Comparison of ENCODE assay signal across 33 cellular contexts in genomic region chr11:107998761-107999160, GRCh38.
"Had no signal": no experiment of that assay in that cellular context is flagged by ENCODE, and none has a peak within 500 bp of the region (broad histone marks: within the 10 kb centered on the region; RNA-seq: fewer than 3 reads in every experiment).

No MANE protein-coding gene starts in this region.

- H3K36me3 ChIP-seq: cardiac muscle cell, Peyer's patch, SJSA1 had no signal

- H3K4me3 Mint-ChIP-seq: activated CD4-positive, alpha-beta T cell treated with anti-CD3 and anti-CD28 coated beads, Interleukin-2, amount 10 ng/mL, durations not matched to agents 7 days and 5 days; activated CD8-positive, alpha-beta T cell treated with anti-CD3 and anti-CD28 coated beads, Interleukin-2, amount 10 ng/mL, durations not matched to agents 7 days and 5 days; activated naive CD4-positive, alpha-beta T cell treated with anti-CD3 and anti-CD28 coated beads, Interleukin-2, amount 50 U/mL, for 24 hours; activated naive CD8-positive, alpha-beta T cell treated with anti-CD3 and anti-CD28 coated beads, Interleukin-2, amount 10 ng/mL, durations not matched to agents 7 days and 5 days; activated T-cell treated with anti-CD3 and anti-CD28 coated beads, Interleukin-2, amount 50 U/mL, for 24 hours; brain; central memory CD8-positive, alpha-beta T cell; T-helper 1 cell treated with Interleukin-12 subunit alpha and Interleukin-12 subunit beta and Interleukin-4 antibody, amounts not matched to agents 30 μg/mL and 1 μg/mL, for 36 hours; T-helper 2 cell treated with Interferon-gamma antibody and Interleukin-4, amounts not matched to agents 5 μg/mL and 100 μg/mL, for 36 hours had no signal

- H3K4me3 ChIP-seq: cardiac muscle cell, Peyer's patch, SJSA1 had no signal

- H3K4me1 Mint-ChIP-seq: activated CD4-positive, alpha-beta T cell treated with anti-CD3 and anti-CD28 coated beads, Interleukin-2, amount 10 ng/mL, durations not matched to agents 7 days and 5 days; activated naive CD8-positive, alpha-beta T cell treated with anti-CD3 and anti-CD28 coated beads, Interleukin-2, amount 10 ng/mL, durations not matched to agents 7 days and 5 days; brain; central memory CD8-positive, alpha-beta T cell had no signal

- H3K4me1 ChIP-seq: Peyer's patch, SJSA1 had no signal

- H3K27me3 ChIP-seq: cardiac muscle cell, Peyer's patch, SJSA1 had no signal

- H3K4me2 ChIP-seq: SK-N-SH had no signal

- H3K9me3 Mint-ChIP-seq: activated CD4-positive, alpha-beta T cell treated with anti-CD3 and anti-CD28 coated beads, Interleukin-2, amount 10 ng/mL, durations not matched to agents 7 days and 5 days; activated naive CD4-positive, alpha-beta T cell treated with anti-CD3 and anti-CD28 coated beads, Interleukin-2, amount 50 U/mL, for 24 hours; activated naive CD8-positive, alpha-beta T cell treated with anti-CD3 and anti-CD28 coated beads, Interleukin-2, amount 10 ng/mL, durations not matched to agents 7 days and 5 days; activated T-cell treated with anti-CD3 and anti-CD28 coated beads, Interleukin-2, amount 50 U/mL, for 24 hours; activated T-helper 2 cell treated with anti-CD3 and anti-CD28 coated beads, Interferon-gamma antibody, Interleukin-2, Interleukin-4, amounts not matched to agents 10 μg/mL and 5 μg/mL and 100 μg/mL, durations not matched to agents 14 hours and 24 hours and 36 hours; central memory CD8-positive, alpha-beta T cell; T-helper 1 cell treated with Interleukin-12 subunit alpha and Interleukin-12 subunit beta and Interleukin-4 antibody, amounts not matched to agents 30 μg/mL and 1 μg/mL, for 36 hours; T-helper 2 cell treated with Interferon-gamma antibody and Interleukin-4, amounts not matched to agents 5 μg/mL and 100 μg/mL, for 36 hours had no signal

- H3K27ac ChIP-seq: cardiac muscle cell, Peyer's patch, SJSA1 had no signal

- FAIRE-seq: TTC549 had no signal

- H3K9ac ChIP-seq: SK-N-SH had no signal

- H3K9me3 ChIP-seq: Peyer's patch, SJSA1, SK-N-SH had no signal

- ATAC-seq: activated CD8-positive, alpha-beta T cell treated with anti-CD3 and anti-CD28 coated beads, Interleukin-2, amount 10 ng/mL, durations not matched to agents 7 days and 5 days; PC-3 had no signal

- H3K27ac Mint-ChIP-seq: activated CD4-positive, alpha-beta T cell treated with anti-CD3 and anti-CD28 coated beads, Interleukin-2, amount 10 ng/mL, durations not matched to agents 7 days and 5 days; activated CD8-positive, alpha-beta T cell treated with anti-CD3 and anti-CD28 coated beads, Interleukin-2, amount 10 ng/mL, durations not matched to agents 7 days and 5 days; activated naive CD4-positive, alpha-beta T cell treated with anti-CD3 and anti-CD28 coated beads, Interleukin-2, amount 50 U/mL, for 24 hours; activated naive CD8-positive, alpha-beta T cell treated with anti-CD3 and anti-CD28 coated beads, Interleukin-2, amount 10 ng/mL, durations not matched to agents 7 days and 5 days; activated T-cell treated with anti-CD3 and anti-CD28 coated beads, Interleukin-2, amount 50 U/mL, for 24 hours; activated T-helper 2 cell treated with anti-CD3 and anti-CD28 coated beads, Interferon-gamma antibody, Interleukin-2, Interleukin-4, amounts not matched to agents 10 μg/mL and 5 μg/mL and 100 μg/mL, durations not matched to agents 14 hours and 24 hours and 36 hours; brain; T-helper 1 cell treated with Interleukin-12 subunit alpha and Interleukin-12 subunit beta and Interleukin-4 antibody, amounts not matched to agents 30 μg/mL and 1 μg/mL, for 36 hours; T-helper 2 cell treated with Interferon-gamma antibody and Interleukin-4, amounts not matched to agents 5 μg/mL and 100 μg/mL, for 36 hours had no signal

- H3K27me3 Mint-ChIP-seq: activated naive CD4-positive, alpha-beta T cell treated with anti-CD3 and anti-CD28 coated beads, Interleukin-2, amount 50 U/mL, for 24 hours had no signal

- DNase-seq: activated CD4-positive, alpha-beta T cell treated with anti-CD3 and anti-CD28 coated beads, Interleukin-2, amount 10 ng/mL, durations not matched to agents 7 days and 5 days; activated CD4-positive, alpha-beta T cell treated with anti-CD3 and anti-CD28 coated beads, Interleukin-2, amount 50 U/mL, for 48 hours; activated CD8-positive, alpha-beta T cell treated with anti-CD3 and anti-CD28 coated beads, Interleukin-2, amount 10 ng/mL, durations not matched to agents 7 days and 5 days; activated gamma-delta T cell; activated naive CD4-positive, alpha-beta T cell treated with Interleukin-2 at 50 U/mL for 16 hours; activated naive CD8-positive, alpha-beta T cell treated with anti-CD3 and anti-CD28 coated beads, Interleukin-2, amount 10 ng/mL, durations not matched to agents 7 days and 5 days; activated T-cell treated with anti-CD3 and anti-CD28 coated beads, Interleukin-2, amount 50 U/mL, for 24 hours; Kasumi-1; KG1; NCI-H1092 treated with DMSO at 0.1 percent for 48 hours; NCI-H1417; NCI-H146; NCI-H187; NCI-H2029 treated with DMSO at 0.1 percent for 48 hours; NCI-H2107; NCI-H2171; NCI-H446; NCI-H510A treated with DMSO at 0.1 percent for 48 hours; NCI-H69; PC-3; Peyer's patch; RPMI8226; SHP77 treated with DMSO at 0.1 percent for 48 hours; SK-N-SH had no signal

- H3K36me3 Mint-ChIP-seq: activated naive CD4-positive, alpha-beta T cell treated with anti-CD3 and anti-CD28 coated beads, Interleukin-2, amount 50 U/mL, for 24 hours; activated naive CD8-positive, alpha-beta T cell treated with anti-CD3 and anti-CD28 coated beads, Interleukin-2, amount 10 ng/mL, durations not matched to agents 7 days and 5 days; brain had no signal
